11 cellular contexts compared by ENCODE assay signal in genomic region chr3:75668791-75669740, GRCh38. TPM values are rescaled to one million over a fixed set of nuclear protein-coding genes. Genes with fewer than 3 reads are reported as not detected.
DNase-seq lines count a peak whose midpoint lies in the region; ATAC-seq and TF ChIP-seq lines count a peak whose summit lies in the region.
"Not testable (repeated sequence)": the region's sequence is repeated elsewhere in the genome, so short reads cannot be mapped to it uniquely, and the experiment has no call there.
"Had no signal": no experiment of that assay in that cellular context is flagged by ENCODE, and none has a peak within 500 bp of the region (broad histone marks: within the 10 kb centered on the region; RNA-seq: fewer than 3 reads in every experiment).

No MANE protein-coding gene starts in this region.

- not testable (repeated sequence) for H3K27ac Mint-ChIP-seq in activated CD8-positive, alpha-beta T cell treated with anti-CD3 and anti-CD28 coated beads for 36 hours

- H3K4me3 ChIP-seq in HUES6 (ENCODE audit: low read depth, low read length) (peak overlapping the region; percentile 68), mesodermal cell (ENCODE audit: extremely low read depth, insufficient read depth, low read length, poor library complexity, severe bottlenecking) (peak overlapping the region; percentile 18), urinary bladder (ENCODE audit: low read depth, low read length) (peak overlapping the region; percentile 17)

- not testable (repeated sequence) for H3K36me3 ChIP-seq in HUES6 (ENCODE audit: control insufficient read depth, insufficient read depth, low read length); mesodermal cell (ENCODE audit: control insufficient read depth, insufficient read depth, low read length); urinary bladder (ENCODE audit: insufficient read depth)

- ATAC-seq in GM19467 (IDR thresholded peaks at IDR 0.05; ENCODE audit: unreplicated experiment) = peak; percentile 47
- ATAC-seq in activated CD8-positive, alpha-beta T cell treated with anti-CD3 and anti-CD28 coated beads for 36 hours = peak; percentile 17

- H3K4me3 Mint-ChIP-seq in activated CD8-positive, alpha-beta T cell treated with anti-CD3 and anti-CD28 coated beads for 36 hours = not testable (repeated sequence)

- H3K4me1 ChIP-seq in HUES6 (ENCODE audit: control insufficient read depth, insufficient read depth, low read length); mesodermal cell (ENCODE audit: control insufficient read depth, insufficient read depth, low read length, poor library complexity, severe bottlenecking); urinary bladder (ENCODE audit: insufficient read depth): not testable (repeated sequence)

- WGBS in mesodermal cell (ENCODE audit: insufficient coverage in 2 of 2), 2 experiments = 46 to 49% methylated on average over 81 to 82 of the region's 84 CpGs
- WGBS in urinary bladder = 48% methylated on average over 84 of the region's 84 CpGs

- POLR2A ChIA-PET in activated CD8-positive, alpha-beta T cell treated with anti-CD3 and anti-CD28 coated beads for 36 hours (lab: Charles Lee) = not testable (repeated sequence)

- H3K27ac ChIP-seq in HUES6 (ENCODE audit: low read depth, low read length); mesodermal cell (ENCODE audit: low read depth, low read length, severe bottlenecking); urinary bladder (ENCODE audit: low read depth): not testable (repeated sequence)

- H3K9me3 Mint-ChIP-seq in activated CD8-positive, alpha-beta T cell treated with anti-CD3 and anti-CD28 coated beads for 36 hours = peaks cover 21% of the 10 kb centered on the region

- H3K9me3 ChIP-seq in HUES6 (ENCODE audit: control insufficient read depth, insufficient read depth, low read depth, low read length) = peaks cover 20% of the 10 kb centered on the region
- H3K9me3 ChIP-seq in mesodermal cell (ENCODE audit: control insufficient read depth, low read length) = not testable (repeated sequence)

- peak; percentile 31 for DNase-seq in activated CD8-positive, alpha-beta T cell treated with anti-CD3 and anti-CD28 coated beads for 36 hours
- DNase-seq in astrocyte of the hippocampus (ENCODE audit: low read depth, low spot score) = peak; percentile 35
- DNase-seq in head of caudate nucleus = peak; percentile 44 to 91 (median 74)
- peak; percentile 3 to 29 for DNase-seq in stimulated activated CD4-positive, alpha-beta T cell treated with anti-CD3 and anti-CD28 coated beads, Interleukin-1b, Interleukin-23, amount 100 ng/mL, for 1 hour (ENCODE audit: low read depth in 2 of 2)

- TF ChIP-seq CTCF in activated CD8-positive, alpha-beta T cell treated with anti-CD3 and anti-CD28 coated beads for 36 hours (IDR thresholded peaks at IDR 0.05) = not testable (repeated sequence)

- intact Hi-C loops in activated CD8-positive, alpha-beta T cell treated with anti-CD3 and anti-CD28 coated beads for 36 hours (cut with micrococcal nuclease); head of caudate nucleus (cut with DNase I): not testable (repeated sequence)

- H3K27me3 Mint-ChIP-seq in activated CD8-positive, alpha-beta T cell treated with anti-CD3 and anti-CD28 coated beads for 36 hours = peaks cover 46% of the 10 kb centered on the region

- H3K36me3 Mint-ChIP-seq in activated CD8-positive, alpha-beta T cell treated with anti-CD3 and anti-CD28 coated beads for 36 hours (ENCODE audit: low read depth) = peaks cover 15% of the 10 kb centered on the region

- peaks cover 92% of the 10 kb centered on the region for H3K27me3 ChIP-seq in HUES6 (ENCODE audit: control insufficient read depth, insufficient read depth, low read length)

- not testable (repeated sequence) for H3K4me1 Mint-ChIP-seq in activated CD8-positive, alpha-beta T cell treated with anti-CD3 and anti-CD28 coated beads for 36 hours (ENCODE audit: low read depth)

- CTCF ChIA-PET in activated CD8-positive, alpha-beta T cell treated with anti-CD3 and anti-CD28 coated beads for 36 hours (lab: Charles Lee) = not testable (repeated sequence)

- not testable (repeated sequence) for H3K9ac ChIP-seq in HUES6 (ENCODE audit: low read length)

RNA-seq across cellular contexts. Expression of gene FRG2C, which starts 4.9 kb away (rescaled TPM):
- total RNA-seq in activated CD8-positive, alpha-beta T cell treated with anti-CD3 and anti-CD28 coated beads for 36 hours = not detected
- polyA plus RNA-seq in mesodermal cell (2013, experiment 1 of 2) = not detected
- polyA plus RNA-seq in mesodermal cell (2013, experiment 2 of 2) = not detected
- not detected for total RNA-seq in urinary bladder
- polyA plus RNA-seq in urinary bladder = not detected
- total RNA-seq: mammary epithelial cell, NCI-H460, temporal lobe had no signal
- polyA plus RNA-seq: mammary epithelial cell had no signal

Comparison
In these comparisons a context has a peak if more than half of its experiments do, and no peak if none do; other contexts are left out.
1. H3K4me3 ChIP-seq: peak in every context shown above with its lines; median percentile 68 in HUES6; 18 in mesodermal cell; 17 in urinary bladder.
2. DNase-seq: peak in every context shown above with its lines; median percentile 74 in head of caudate nucleus; 35 in astrocyte of the hippocampus; 31 in activated CD8-positive, alpha-beta T cell treated with anti-CD3 and anti-CD28 coated beads for 36 hours; 16 in stimulated activated CD4-positive, alpha-beta T cell treated with anti-CD3 and anti-CD28 coated beads, Interleukin-1b, Interleukin-23, amount 100 ng/mL, for 1 hour.